ENCODE assay signal across 9 cellular contexts in the genomic region with DNA sequence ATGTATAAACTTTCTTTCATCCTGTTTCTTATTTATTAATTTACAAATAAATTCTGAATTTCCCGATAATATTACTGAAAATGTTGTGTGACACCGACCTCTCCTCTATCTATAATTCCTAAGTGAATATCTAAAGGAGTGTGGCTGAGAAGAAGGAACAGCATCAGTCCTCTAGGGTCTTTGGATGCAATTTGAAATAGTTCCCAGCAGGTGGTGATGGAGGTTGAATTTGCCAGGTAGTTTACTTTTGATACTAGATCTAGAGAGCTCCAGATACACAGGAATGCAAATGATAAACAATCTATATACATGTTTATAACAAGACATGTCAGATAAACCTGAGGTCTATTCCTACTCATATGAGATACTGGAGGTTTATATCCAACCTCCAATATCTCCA.
DNase-seq lines count a peak whose midpoint lies in the region; ATAC-seq and TF ChIP-seq lines count a peak whose summit lies in the region.
"Had no signal": no experiment of that assay in that cellular context is flagged by ENCODE, and none has a peak within 500 bp of the region (broad histone marks: within the 10 kb centered on the region; RNA-seq: fewer than 3 reads in every experiment).

No MANE protein-coding gene starts in this region.

- DNase-seq in HFF-Myc (ENCODE audit: extremely low read depth, low read depth), result peak; percentile 19
- peak; percentile 2 for DNase-seq in iPS DF 19.7 (ENCODE audit: low read depth, low spot score)
- DNase-seq in COR-L47 (lab: John Stamatoyannopoulos, UW), result no peak
- DNase-seq in cerebellar nuclear complex (lab: John Stamatoyannopoulos, UW), result no peak
- DNase-seq in HuH-7 (ENCODE audit: low spot score), result no peak
- DNase-seq: GF-D8 had no signal

- H3K27ac ChIP-seq in C4-2B, result no peak overlapping the region

- no peak overlapping the region for H3K4me3 ChIP-seq in HFF-Myc (replicated peaks; ENCODE audit: low read depth, low read length)

- ATAC-seq in SK-N-SH treated with all-trans-retinoic acid at 6 μM for 48 hours (peak; percentile 74), HG03460 (IDR thresholded peaks at IDR 0.05; ENCODE audit: unreplicated experiment) (no peak)

- TF ChIP-seq CTCF in C4-2B (conservative IDR thresholded peaks at IDR 0.05) (peak; percentile 60), HFF-Myc (IDR thresholded peaks at IDR 0.05; ENCODE audit: low read depth, low read length, missing control alignments) (peak; percentile 28)

TF ChIP-seq in SK-N-SH treated with all-trans-retinoic acid at 6 μM for 48 hours, 23 proteins besides CTCF, POLR2A, EP300 and RAD21:
- TF ChIP-seq ESRRG (CRISPR knock-in tag; IDR thresholded peaks at IDR 0.05), result no peak
- TF ChIP-seq SNAI2 (CRISPR knock-in tag; IDR thresholded peaks at IDR 0.05), result no peak
- TF ChIP-seq ISL1 (CRISPR knock-in tag; IDR thresholded peaks at IDR 0.05), result no peak
- TF ChIP-seq ZC3H10 (CRISPR knock-in tag; IDR thresholded peaks at IDR 0.05), result no peak
- no peak for TF ChIP-seq ZNF565 (CRISPR knock-in tag; conservative IDR thresholded peaks at IDR 0.05; ENCODE audit: low read depth)
- TF ChIP-seq ZNF70 (CRISPR knock-in tag; IDR thresholded peaks at IDR 0.05), result no peak
- TF ChIP-seq, protein P1, sequence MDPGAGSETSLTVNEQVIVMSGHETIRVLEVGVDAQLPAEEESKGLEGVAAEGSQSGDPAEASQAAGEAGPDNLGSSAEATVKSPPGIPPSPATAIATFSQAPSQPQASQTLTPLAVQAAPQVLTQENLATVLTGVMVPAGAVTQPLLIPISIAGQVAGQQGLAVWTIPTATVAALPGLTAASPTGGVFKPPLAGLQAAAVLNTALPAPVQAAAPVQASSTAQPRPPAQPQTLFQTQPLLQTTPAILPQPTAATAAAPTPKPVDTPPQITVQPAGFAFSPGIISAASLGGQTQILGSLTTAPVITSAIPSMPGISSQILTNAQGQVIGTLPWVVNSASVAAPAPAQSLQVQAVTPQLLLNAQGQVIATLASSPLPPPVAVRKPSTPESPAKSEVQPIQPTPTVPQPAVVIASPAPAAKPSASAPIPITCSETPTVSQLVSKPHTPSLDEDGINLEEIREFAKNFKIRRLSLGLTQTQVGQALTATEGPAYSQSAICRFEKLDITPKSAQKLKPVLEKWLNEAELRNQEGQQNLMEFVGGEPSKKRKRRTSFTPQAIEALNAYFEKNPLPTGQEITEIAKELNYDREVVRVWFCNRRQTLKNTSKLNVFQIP (CRISPR knock-in tag; IDR thresholded peaks at IDR 0.05; ENCODE audit: borderline replicate concordance, low read depth), result no peak
- no peak for TF ChIP-seq GLIS3 (CRISPR knock-in tag; IDR thresholded peaks at IDR 0.05)

Comparison
In these comparisons a context has a peak if more than half of its experiments do, and no peak if none do; other contexts are left out.
1. DNase-seq: peak in HFF-Myc (single experiment) and iPS DF 19.7 (single experiment); none in COR-L47 (single experiment), cerebellar nuclear complex (0 of 2) and HuH-7 (single experiment).